1 cellular context compared by ENCODE assay signal in genomic region chr17:33463887-33464286, GRCh38.
TF ChIP-seq lines count a peak whose summit lies in the region.

No MANE protein-coding gene starts in this region.

TF ChIP-seq in WTC11, 78 proteins besides CTCF, POLR2A, EP300 and RAD21 (continued from another document):
- TF ChIP-seq, protein P1, sequence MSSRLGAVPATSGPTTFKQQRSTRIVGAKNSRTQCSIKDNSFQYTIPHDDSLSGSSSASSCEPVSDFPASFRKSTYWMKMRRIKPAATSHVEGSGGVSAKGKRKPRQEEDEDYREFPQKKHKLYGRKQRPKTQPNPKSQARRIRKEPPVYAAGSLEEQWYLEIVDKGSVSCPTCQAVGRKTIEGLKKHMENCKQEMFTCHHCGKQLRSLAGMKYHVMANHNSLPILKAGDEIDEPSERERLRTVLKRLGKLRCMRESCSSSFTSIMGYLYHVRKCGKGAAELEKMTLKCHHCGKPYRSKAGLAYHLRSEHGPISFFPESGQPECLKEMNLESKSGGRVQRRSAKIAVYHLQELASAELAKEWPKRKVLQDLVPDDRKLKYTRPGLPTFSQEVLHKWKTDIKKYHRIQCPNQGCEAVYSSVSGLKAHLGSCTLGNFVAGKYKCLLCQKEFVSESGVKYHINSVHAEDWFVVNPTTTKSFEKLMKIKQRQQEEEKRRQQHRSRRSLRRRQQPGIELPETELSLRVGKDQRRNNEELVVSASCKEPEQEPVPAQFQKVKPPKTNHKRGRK (CRISPR knock-in tag; IDR thresholded peaks at IDR 0.05; ENCODE audit: borderline replicate concordance): no peak; the same call in 1 of the 2 replicates
- TF ChIP-seq, protein P2, sequence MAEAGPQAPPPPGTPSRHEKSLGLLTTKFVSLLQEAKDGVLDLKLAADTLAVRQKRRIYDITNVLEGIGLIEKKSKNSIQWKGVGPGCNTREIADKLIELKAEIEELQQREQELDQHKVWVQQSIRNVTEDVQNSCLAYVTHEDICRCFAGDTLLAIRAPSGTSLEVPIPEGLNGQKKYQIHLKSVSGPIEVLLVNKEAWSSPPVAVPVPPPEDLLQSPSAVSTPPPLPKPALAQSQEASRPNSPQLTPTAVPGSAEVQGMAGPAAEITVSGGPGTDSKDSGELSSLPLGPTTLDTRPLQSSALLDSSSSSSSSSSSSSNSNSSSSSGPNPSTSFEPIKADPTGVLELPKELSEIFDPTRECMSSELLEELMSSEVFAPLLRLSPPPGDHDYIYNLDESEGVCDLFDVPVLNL (CRISPR knock-in tag; IDR thresholded peaks at IDR 0.05; ENCODE audit: borderline replicate concordance, low read depth): no peak
- TF ChIP-seq, protein P3, sequence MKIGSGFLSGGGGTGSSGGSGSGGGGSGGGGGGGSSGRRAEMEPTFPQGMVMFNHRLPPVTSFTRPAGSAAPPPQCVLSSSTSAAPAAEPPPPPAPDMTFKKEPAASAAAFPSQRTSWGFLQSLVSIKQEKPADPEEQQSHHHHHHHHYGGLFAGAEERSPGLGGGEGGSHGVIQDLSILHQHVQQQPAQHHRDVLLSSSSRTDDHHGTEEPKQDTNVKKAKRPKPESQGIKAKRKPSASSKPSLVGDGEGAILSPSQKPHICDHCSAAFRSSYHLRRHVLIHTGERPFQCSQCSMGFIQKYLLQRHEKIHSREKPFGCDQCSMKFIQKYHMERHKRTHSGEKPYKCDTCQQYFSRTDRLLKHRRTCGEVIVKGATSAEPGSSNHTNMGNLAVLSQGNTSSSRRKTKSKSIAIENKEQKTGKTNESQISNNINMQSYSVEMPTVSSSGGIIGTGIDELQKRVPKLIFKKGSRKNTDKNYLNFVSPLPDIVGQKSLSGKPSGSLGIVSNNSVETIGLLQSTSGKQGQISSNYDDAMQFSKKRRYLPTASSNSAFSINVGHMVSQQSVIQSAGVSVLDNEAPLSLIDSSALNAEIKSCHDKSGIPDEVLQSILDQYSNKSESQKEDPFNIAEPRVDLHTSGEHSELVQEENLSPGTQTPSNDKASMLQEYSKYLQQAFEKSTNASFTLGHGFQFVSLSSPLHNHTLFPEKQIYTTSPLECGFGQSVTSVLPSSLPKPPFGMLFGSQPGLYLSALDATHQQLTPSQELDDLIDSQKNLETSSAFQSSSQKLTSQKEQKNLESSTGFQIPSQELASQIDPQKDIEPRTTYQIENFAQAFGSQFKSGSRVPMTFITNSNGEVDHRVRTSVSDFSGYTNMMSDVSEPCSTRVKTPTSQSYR (CRISPR knock-in tag; IDR thresholded peaks at IDR 0.05): no peak
- TF ChIP-seq FOXP4 (CRISPR knock-in tag; IDR thresholded peaks at IDR 0.05) (no peak), CBFB (CRISPR knock-in tag; IDR thresholded peaks at IDR 0.05; ENCODE audit: low read depth) (no peak), JAZF1 (CRISPR knock-in tag; IDR thresholded peaks at IDR 0.05) (no peak), FOXK1 (CRISPR knock-in tag; IDR thresholded peaks at IDR 0.05) (no peak), HMGA2 (CRISPR knock-in tag; IDR thresholded peaks at IDR 0.05) (no peak), MYBL2 (CRISPR knock-in tag; IDR thresholded peaks at IDR 0.05) (no peak), JUN (CRISPR knock-in tag; IDR thresholded peaks at IDR 0.05) (no peak), PRRX2 (CRISPR knock-in tag; IDR thresholded peaks at IDR 0.05) (no peak), ZBTB43 (CRISPR knock-in tag; IDR thresholded peaks at IDR 0.05) (no peak), ZBTB21 (CRISPR knock-in tag; IDR thresholded peaks at IDR 0.05; ENCODE audit: borderline replicate concordance) (no peak), NR2C2 (CRISPR knock-in tag; IDR thresholded peaks at IDR 0.05) (no peak)
